Comparison of ENCODE assay signal across 25 cellular contexts in the genomic region with DNA sequence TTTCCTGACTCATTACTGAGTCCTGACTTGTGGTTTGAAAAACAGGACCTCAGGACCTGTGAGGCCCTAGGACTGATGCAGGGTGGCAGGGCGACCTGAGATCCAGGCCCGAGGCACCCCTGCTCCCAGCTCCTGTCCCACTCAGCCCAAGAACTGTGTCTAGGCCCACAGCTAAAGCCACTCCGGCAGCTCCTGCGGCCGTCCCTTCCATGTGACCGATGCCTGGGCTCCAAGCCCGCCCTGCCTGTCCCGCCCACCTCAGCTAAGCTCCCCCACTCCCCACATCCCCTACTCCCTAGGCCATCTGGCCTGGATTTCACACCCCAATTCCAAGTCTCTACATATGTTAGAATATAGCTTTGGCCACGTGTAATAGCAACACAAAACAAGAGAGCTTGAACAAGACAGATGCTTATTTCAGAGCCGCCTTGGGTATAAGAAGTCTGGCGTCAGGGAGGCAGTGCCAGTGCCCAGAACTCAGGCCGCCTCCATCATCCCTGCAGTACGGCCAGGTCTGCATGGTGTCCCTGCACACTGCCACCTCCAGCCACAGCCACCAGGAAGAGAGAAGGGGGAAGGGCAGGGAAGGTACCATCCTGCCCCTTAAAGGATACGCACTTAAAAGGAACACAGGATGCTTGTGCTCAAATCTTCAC.
DNase-seq lines count a peak whose midpoint lies in the region; ATAC-seq, FAIRE-seq and TF ChIP-seq lines count a peak whose summit lies in the region.
"Had no signal": no experiment of that assay in that cellular context is flagged by ENCODE, and none has a peak within 500 bp of the region (broad histone marks: within the 10 kb centered on the region; RNA-seq: fewer than 3 reads in every experiment).

No MANE protein-coding gene starts in this region.

- no peak for TF ChIP-seq POLR2A in erythroblast (IDR thresholded peaks at IDR 0.05; ENCODE audit: low read length)

- intact Hi-C loops in head of caudate nucleus (cut with DNase I): no loop called here

- no peak for ATAC-seq in GM18519 (IDR thresholded peaks at IDR 0.05; ENCODE audit: low FRiP score, unreplicated experiment)
- ATAC-seq: activated T-cell treated with anti-CD3 and anti-CD28 coated beads, Interleukin-2, amount 50 U/mL, for 72 hours; GM12878; heart left ventricle; K562; left cardiac atrium; T-helper 17 cell had no signal

- DNase-seq in HTR-8/SVneo (ENCODE audit: insufficient read length, low spot score) (no peak), amygdala (lab: John Stamatoyannopoulos, UW) (peak in 39 of 56 donors; percentile 6 to 73 (median 30)), head of caudate nucleus (peak in 34 of 42 donors; percentile 8 to 68 (median 35)), substantia nigra (lab: John Stamatoyannopoulos, UW) (peak in 28 of 49 donors; percentile 12 to 68 (median 32)), erythroblast (lab: John Stamatoyannopoulos, UW) (no peak), DMS153 treated with DMSO at 0.1 percent for 48 hours (lab: John Stamatoyannopoulos, UW; ENCODE audit: unreplicated experiment) (no peak)
- DNase-seq: ACHN; activated CD4-positive, alpha-beta T cell treated with anti-CD3 and anti-CD28 coated beads for 48 hours; activated naive CD4-positive, alpha-beta T cell treated with Interleukin-2 at 50 U/mL for 16 hours; activated T-cell treated with anti-CD3 and anti-CD28 coated beads, Interleukin-2, amount 50 U/mL, for 72 hours; COR-L47; heart left ventricle; left cardiac atrium; mesenchymal stem cell; NCI-H1436 treated with DMSO at 0.1 percent for 48 hours; OCI-M1; SK-N-SH; small intestine; stimulated activated CD4-positive, alpha-beta T cell treated with anti-CD3 and anti-CD28 coated beads, Interleukin-1b, Interleukin-23, amount 100 ng/mL, for 48 hours; T-helper 17 cell had no signal

- H3K27ac ChIP-seq in substantia nigra (ENCODE audit: low read depth, low read length, poor library complexity, severe bottlenecking): no peak overlapping the region
- H3K27ac ChIP-seq: BLaER1, cardiac muscle cell, heart left ventricle had no signal

- peak; percentile 87 for FAIRE-seq in HTR-8/SVneo (lab: Jason Lieb, UNC)
- FAIRE-seq: GM12878, K562, small intestine had no signal

Comparison
In these comparisons a context has a peak if more than half of its experiments do, and no peak if none do; other contexts are left out.
1. DNase-seq: peak in amygdala (39 of 56), head of caudate nucleus (34 of 42) and substantia nigra (28 of 49); none in HTR-8/SVneo (single experiment), erythroblast (0 of 2) and DMS153 treated with DMSO at 0.1 percent for 48 hours (single experiment).